In genomic region chr12:57695770-57696432, GRCh38 we compare ENCODE assay signal across 25 cellular contexts. TPM values are rescaled to one million over a fixed set of nuclear protein-coding genes. Genes with fewer than 3 reads are reported as not detected.
DNase-seq lines count a peak whose midpoint lies in the region; TF ChIP-seq lines count a peak whose summit lies in the region.
"Had no signal": no experiment of that assay in that cellular context is flagged by ENCODE, and none has a peak within 500 bp of the region (broad histone marks: within the 10 kb centered on the region; RNA-seq: fewer than 3 reads in every experiment).

No MANE protein-coding gene starts in this region.

- H4K8ac ChIP-seq in trophoblast cell (ENCODE audit: low read depth, low read length): no peak overlapping the region

- H3K9me3 ChIP-seq in Loucy (ENCODE audit: insufficient read depth, low read depth, low read length) (no peaks in the 10 kb centered on the region), neural progenitor cell (ENCODE audit: low read depth) (no peaks in the 10 kb centered on the region), trophoblast cell (ENCODE audit: insufficient read depth, low read depth, low read length) (no peaks in the 10 kb centered on the region)
- H3K9me3 ChIP-seq: BLaER1, esophagus squamous epithelium, left ventricle myocardium inferior, upper lobe of left lung had no signal

- H3K9me2 ChIP-seq in Loucy (replicated peaks; ENCODE audit: low read depth, low read length): no peaks in the 10 kb centered on the region

- H3K4me1 ChIP-seq in Loucy (ENCODE audit: insufficient read depth, low read length, poor library complexity, severe bottlenecking): peaks cover 8% of the 10 kb centered on the region
- H3K4me1 ChIP-seq in neural progenitor cell: peaks cover 6% of the 10 kb centered on the region
- peaks cover 5 to 8% of the 10 kb centered on the region in 2 experiments for H3K4me1 ChIP-seq in trophoblast cell (ENCODE audit: control insufficient read depth in 1 of 2, insufficient read depth in 2 of 2, low read length in 2 of 2)
- H3K4me1 ChIP-seq: foreskin keratinocyte had no signal

- H2BK120ac ChIP-seq in trophoblast cell (ENCODE audit: insufficient read depth, low read length, poor library complexity): no peak overlapping the region

- no peaks in the 10 kb centered on the region for H3F3A ChIP-seq in Loucy (ENCODE audit: low read depth)
- H3F3A ChIP-seq in neural progenitor cell (ENCODE audit: low read depth): peaks cover 7% of the 10 kb centered on the region

- no peak overlapping the region for H2AFZ ChIP-seq in Loucy (ENCODE audit: low read length)
- no peak overlapping the region for H2AFZ ChIP-seq in neural progenitor cell (replicated peaks)
- no peak overlapping the region for H2AFZ ChIP-seq in trophoblast cell (ENCODE audit: insufficient read depth, low read length, poor library complexity)

- H3K4me2 ChIP-seq in Loucy (ENCODE audit: low read depth, low read length, poor library complexity, severe bottlenecking) (peak overlapping the region; percentile 100), neural progenitor cell (no peak overlapping the region), trophoblast cell (ENCODE audit: low read length) (no peak overlapping the region)

- no peak overlapping the region for H3K27ac Mint-ChIP-seq in activated naive CD4-positive, alpha-beta T cell treated with anti-CD3 and anti-CD28 coated beads for 36 hours
- H3K27ac Mint-ChIP-seq in brain (no peak overlapping the region), neural progenitor cell (no peak overlapping the region)

- peak overlapping the region; percentile 4 for H3K4me3 Mint-ChIP-seq in activated naive CD4-positive, alpha-beta T cell treated with anti-CD3 and anti-CD28 coated beads for 36 hours
- H3K4me3 Mint-ChIP-seq in brain (peak overlapping the region in 4 of 5 experiments; percentile 58 to 79 (median 66)), neural progenitor cell (peak overlapping the region; percentile 57)

- H3K4me3 ChIP-seq in Loucy (ENCODE audit: low read length, poor library complexity, severe bottlenecking) (peak overlapping the region; percentile 88), neural progenitor cell (no peak overlapping the region), trophoblast cell (ENCODE audit: low read depth, low read length) (no peak overlapping the region)

- H3K36me3 ChIP-seq in Loucy (ENCODE audit: insufficient read depth, low read length): peaks cover 10% of the 10 kb centered on the region; the same call in 1 of the 2 replicates
- no peaks in the 10 kb centered on the region for H3K36me3 ChIP-seq in neural progenitor cell
- peaks cover 6 to 18% of the 10 kb centered on the region in 2 experiments for H3K36me3 ChIP-seq in trophoblast cell (ENCODE audit: control insufficient read depth in 1 of 2, insufficient read depth in 2 of 2, low read length in 2 of 2)

- intact Hi-C loops in activated naive CD4-positive, alpha-beta T cell treated with anti-CD3 and anti-CD28 coated beads for 36 hours (cut with micrococcal nuclease): no loop called here

- H3K4ac ChIP-seq in trophoblast cell (ENCODE audit: low read depth, low read length): no peak overlapping the region

- CTCF ChIA-PET in activated naive CD4-positive, alpha-beta T cell treated with anti-CD3 and anti-CD28 coated beads for 36 hours (lab: Charles Lee): no interaction called here

- H4K20me1 ChIP-seq in Loucy (ENCODE audit: insufficient read depth, low read length, poor library complexity, severe bottlenecking) (peaks cover 7% of the 10 kb centered on the region), neural progenitor cell (ENCODE audit: low read depth) (no peaks in the 10 kb centered on the region)
- H4K20me1 ChIP-seq: BLaER1 had no signal

- H3K79me2 ChIP-seq in Loucy (ENCODE audit: insufficient read depth, low read length) (peaks cover 22% of the 10 kb centered on the region), neural progenitor cell (ENCODE audit: low read depth) (peaks cover 8% of the 10 kb centered on the region), trophoblast cell (ENCODE audit: control insufficient read depth, insufficient read depth, low read length, poor library complexity) (peaks cover 2% of the 10 kb centered on the region)

- H3K23ac ChIP-seq in trophoblast cell (ENCODE audit: low read length): no peak overlapping the region

- no peak for DNase-seq in activated naive CD4-positive, alpha-beta T cell treated with anti-CD3 and anti-CD28 coated beads for 36 hours
- no peak for DNase-seq in activated naive CD4-positive, alpha-beta T cell treated with Interleukin-2 at 50 U/mL for 16 hours
- DNase-seq in neural progenitor cell (ENCODE audit: low spot score) (no peak), trophoblast cell (no peak), COLO829 (ENCODE audit: low spot score) (no peak), UCSD-AML1 (lab: John Stamatoyannopoulos, UW; ENCODE audit: unreplicated experiment) (no peak)
- DNase-seq: activated CD4-positive, CD25-positive, alpha-beta regulatory T cell; activated gamma-delta T cell; activated T-cell treated with anti-CD3 and anti-CD28 coated beads for 4 hours; amygdala; Calu3; dorsolateral prefrontal cortex; esophagus squamous epithelium; foreskin keratinocyte; heart left ventricle; left ventricle myocardium inferior; mesenchymal stem cell; NCI-H748 treated with DMSO at 0.1 percent for 48 hours; SHP77; stimulated activated CD4-positive, alpha-beta T cell treated with anti-CD3 and anti-CD28 coated beads, Interleukin-15, amount 100 ng/mL, for 24 hours; stimulated activated CD4-positive, alpha-beta T cell treated with anti-CD3 and anti-CD28 coated beads, Interleukin-4, amount 100 ng/mL, for 4 hours; upper lobe of left lung had no signal

- H3K79me1 ChIP-seq in trophoblast cell (ENCODE audit: low read length): peaks cover 2% of the 10 kb centered on the region

- no peak overlapping the region for H2BK5ac ChIP-seq in trophoblast cell (ENCODE audit: low read depth, low read length, poor library complexity)

- H3K9ac ChIP-seq in Loucy (ENCODE audit: low read depth, low read length, poor library complexity, severe bottlenecking) (no peak overlapping the region), neural progenitor cell (no peak overlapping the region), trophoblast cell (ENCODE audit: low read length) (no peak overlapping the region)
- H3K9ac ChIP-seq: BLaER1 had no signal

- H3K9me3 Mint-ChIP-seq in activated naive CD4-positive, alpha-beta T cell treated with anti-CD3 and anti-CD28 coated beads for 36 hours: no peaks in the 10 kb centered on the region
- H3K9me3 Mint-ChIP-seq in brain (peaks cover 6 to 10% (median 10%) of the 10 kb centered on the region in 5 experiments), neural progenitor cell (peaks cover 10% of the 10 kb centered on the region)

- no peak overlapping the region for H3K14ac ChIP-seq in trophoblast cell (ENCODE audit: low read length)

- H3K27me3 Mint-ChIP-seq in activated naive CD4-positive, alpha-beta T cell treated with anti-CD3 and anti-CD28 coated beads for 36 hours (ENCODE audit: low read depth): no peaks in the 10 kb centered on the region
- H3K27me3 Mint-ChIP-seq in brain (no peaks in the 10 kb centered on the region), neural progenitor cell (ENCODE audit: insufficient read depth, low read depth) (peaks cover 2% of the 10 kb centered on the region)

- peaks cover 3% of the 10 kb centered on the region for H3K4me1 Mint-ChIP-seq in activated naive CD4-positive, alpha-beta T cell treated with anti-CD3 and anti-CD28 coated beads for 36 hours (ENCODE audit: low read depth)
- H3K4me1 Mint-ChIP-seq in brain: no peaks in the 10 kb centered on the region
- no peaks in the 10 kb centered on the region for H3K4me1 Mint-ChIP-seq in neural progenitor cell

- H3K18ac ChIP-seq in trophoblast cell (ENCODE audit: low read length): no peak overlapping the region

- no CpG with 5 or more reads among the region's 11 CpGs for WGBS in trophoblast cell (ENCODE audit: extremely low coverage, insufficient coverage, insufficient read length)

- no peak overlapping the region for H4K12ac ChIP-seq in trophoblast cell (ENCODE audit: low read depth, low read length)

- no peak overlapping the region for H2BK12ac ChIP-seq in trophoblast cell (ENCODE audit: low read length)

- H3K27ac ChIP-seq in neural progenitor cell (no peak overlapping the region), trophoblast cell (ENCODE audit: low read depth, low read length) (no peak overlapping the region)
- H3K27ac ChIP-seq: BLaER1, esophagus squamous epithelium, foreskin keratinocyte, heart left ventricle, left ventricle myocardium inferior, upper lobe of left lung had no signal

- H2AK5ac ChIP-seq in trophoblast cell (ENCODE audit: low read length): no peak overlapping the region

- H4K91ac ChIP-seq in trophoblast cell (ENCODE audit: low read depth, low read length): no peak overlapping the region

- H3K27me3 ChIP-seq in Loucy (ENCODE audit: insufficient read depth, low read length, poor library complexity, severe bottlenecking) (no peaks in the 10 kb centered on the region), neural progenitor cell (peaks cover 12% of the 10 kb centered on the region), trophoblast cell (ENCODE audit: insufficient read depth, low read length) (no peaks in the 10 kb centered on the region)
- H3K27me3 ChIP-seq: BLaER1, dorsolateral prefrontal cortex, esophagus squamous epithelium, foreskin keratinocyte, heart left ventricle, upper lobe of left lung had no signal

- peaks cover 29% of the 10 kb centered on the region for H3K36me3 Mint-ChIP-seq in activated naive CD4-positive, alpha-beta T cell treated with anti-CD3 and anti-CD28 coated beads for 36 hours (ENCODE audit: low read depth)
- H3K36me3 Mint-ChIP-seq in brain (peaks cover 40% of the 10 kb centered on the region), neural progenitor cell (peaks cover 5% of the 10 kb centered on the region)

- TF ChIP-seq CTCF in Loucy (conservative IDR thresholded peaks at IDR 0.05; ENCODE audit: low read length) (no peak), brain (conservative IDR thresholded peaks at IDR 0.05) (no peak), neural progenitor cell (IDR thresholded peaks at IDR 0.05) (no peak)

RNA-seq across cellular contexts. Expression of gene OS9, which starts 2.0 kb away (rescaled TPM):
- 10 to 100 TPM; 60.7 to 60.9 TPM for total RNA-seq in activated naive CD4-positive, alpha-beta T cell treated with anti-CD3 and anti-CD28 coated beads for 36 hours
- 201 TPM for polyA plus RNA-seq in brain (ENCODE audit: insufficient read depth, low read depth, low replicate concordance)
- total RNA-seq in neural progenitor cell (ENCODE audit: low replicate concordance): 107 and 113 TPM in 2 replicates
- 106 and 110 TPM in 2 replicates for polyA plus RNA-seq in trophoblast cell (2013)

RNA-seq across cellular contexts. Expression of gene AGAP2, which starts 42.6 kb away (rescaled TPM):
- 10 to 100 TPM; 26.7 to 28.0 TPM for total RNA-seq in activated naive CD4-positive, alpha-beta T cell treated with anti-CD3 and anti-CD28 coated beads for 36 hours
- polyA plus RNA-seq in brain (ENCODE audit: insufficient read depth, low read depth, low replicate concordance): 37.8 TPM
- total RNA-seq in neural progenitor cell (ENCODE audit: low replicate concordance): 1.7 and 2.7 TPM in 2 replicates
- 0.01 TPM in 1 of 2 replicates, not detected in the other for polyA plus RNA-seq in trophoblast cell (2013)

RNA-seq across cellular contexts. Expression of gene TSPAN31, which starts 48.9 kb away (rescaled TPM):
- total RNA-seq in activated naive CD4-positive, alpha-beta T cell treated with anti-CD3 and anti-CD28 coated beads for 36 hours: 1 to 10 TPM; 6.4 to 7.7 TPM
- 38.4 TPM for polyA plus RNA-seq in brain (ENCODE audit: insufficient read depth, low read depth, low replicate concordance)
- total RNA-seq in neural progenitor cell (ENCODE audit: low replicate concordance): 57.6 and 61.3 TPM in 2 replicates
- 8.1 and 8.8 TPM in 2 replicates for polyA plus RNA-seq in trophoblast cell (2013)

RNA-seq across cellular contexts. Expression of gene CDK4, which starts 56.2 kb away (rescaled TPM):
- 100 to 1,000 TPM; 194 to 202 TPM for total RNA-seq in activated naive CD4-positive, alpha-beta T cell treated with anti-CD3 and anti-CD28 coated beads for 36 hours
- 240 TPM for polyA plus RNA-seq in brain (ENCODE audit: insufficient read depth, low read depth, low replicate concordance)
- total RNA-seq in neural progenitor cell (ENCODE audit: low replicate concordance): 169 and 348 TPM in 2 replicates
- polyA plus RNA-seq in trophoblast cell (2013): 66.1 and 68.0 TPM in 2 replicates

RNA-seq across cellular contexts. Expression of gene MARCHF9, which starts 59.0 kb away (rescaled TPM):
- total RNA-seq in activated naive CD4-positive, alpha-beta T cell treated with anti-CD3 and anti-CD28 coated beads for 36 hours: 10 to 100 TPM; 10.4 to 10.8 TPM
- polyA plus RNA-seq in brain (ENCODE audit: insufficient read depth, low read depth, low replicate concordance): 26.0 TPM
- 8.1 and 11.9 TPM in 2 replicates for total RNA-seq in neural progenitor cell (ENCODE audit: low replicate concordance)
- 1.1 and 1.4 TPM in 2 replicates for polyA plus RNA-seq in trophoblast cell (2013)

Comparison
In these comparisons a context has a peak if more than half of its experiments do, and no peak if none do; other contexts are left out.
1. H3K4me3 Mint-ChIP-seq: peak in every context shown above with its lines; median percentile 66 in brain; 57 in neural progenitor cell; 4 in activated naive CD4-positive, alpha-beta T cell treated with anti-CD3 and anti-CD28 coated beads for 36 hours.